1 cellular context compared by ENCODE assay signal in the genomic region with DNA sequence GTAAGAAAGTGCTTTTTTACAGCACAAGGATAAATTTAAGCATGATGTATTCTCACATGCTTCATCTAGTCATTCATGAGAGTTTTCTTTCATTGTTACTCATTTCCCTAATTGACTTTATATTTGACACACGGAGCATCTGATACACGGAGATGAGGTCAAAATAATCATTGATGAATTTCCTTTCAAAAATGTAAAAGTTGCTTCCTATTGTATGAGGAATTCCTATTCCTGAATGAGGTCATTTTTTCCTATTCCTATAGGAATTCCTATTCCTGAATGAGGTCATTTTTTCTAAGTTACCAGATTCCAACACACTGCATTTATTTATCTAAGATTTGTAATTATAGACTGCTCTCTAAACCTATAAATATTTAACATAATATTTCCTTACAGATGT.
TF ChIP-seq lines count a peak whose summit lies in the region.

No MANE protein-coding gene starts in this region.

TF ChIP-seq in HEK293, 187 proteins besides CTCF, POLR2A, EP300 and RAD21 (continued from another document):
- TF ChIP-seq, protein P1, sequence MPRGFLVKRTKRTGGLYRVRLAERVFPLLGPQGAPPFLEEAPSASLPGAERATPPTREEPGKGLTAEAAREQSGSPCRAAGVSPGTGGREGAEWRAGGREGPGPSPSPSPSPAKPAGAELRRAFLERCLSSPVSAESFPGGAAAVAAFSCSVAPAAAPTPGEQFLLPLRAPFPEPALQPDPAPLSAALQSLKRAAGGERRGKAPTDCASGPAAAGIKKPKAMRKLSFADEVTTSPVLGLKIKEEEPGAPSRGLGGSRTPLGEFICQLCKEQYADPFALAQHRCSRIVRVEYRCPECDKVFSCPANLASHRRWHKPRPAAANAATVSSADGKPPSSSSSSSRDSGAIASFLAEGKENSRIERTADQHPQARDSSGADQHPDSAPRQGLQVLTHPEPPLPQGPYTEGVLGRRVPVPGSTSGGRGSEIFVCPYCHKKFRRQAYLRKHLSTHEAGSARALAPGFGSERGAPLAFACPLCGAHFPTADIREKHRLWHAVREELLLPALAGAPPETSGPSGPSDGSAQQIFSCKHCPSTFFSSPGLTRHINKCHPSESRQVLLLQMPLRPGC (tag by site-specific recombination; IDR thresholded peaks at IDR 0.05), result 0 out of 2 replicates have a peak, but pooled peaks have one; percentile 22
- TF ChIP-seq KLF8 (tag by site-specific recombination; IDR thresholded peaks at IDR 0.05) (no peak), ZNF366 (tag by site-specific recombination; conservative IDR thresholded peaks at IDR 0.05) (0 out of 2 replicates have a peak, but pooled peaks have one; percentile 26), ZNF16 (tag by site-specific recombination; IDR thresholded peaks at IDR 0.05; ENCODE audit: low read depth) (no peak), ZBTB21 (tag by site-specific recombination; IDR thresholded peaks at IDR 0.05) (no peak; the same call in 1 of the 2 replicates), ZNF10 (tag by site-specific recombination; IDR thresholded peaks at IDR 0.05) (no peak), SP2 (tag by site-specific recombination; IDR thresholded peaks at IDR 0.05) (no peak), ZNF658 (tag by site-specific recombination; IDR thresholded peaks at IDR 0.05) (no peak), ZNF629 (tag by site-specific recombination; IDR thresholded peaks at IDR 0.05) (peak; percentile 51), ZNF514 (tag by site-specific recombination; IDR thresholded peaks at IDR 0.05) (no peak), OSR2 (tag by site-specific recombination; IDR thresholded peaks at IDR 0.05) (no peak), YY1 (tag by site-specific recombination; IDR thresholded peaks at IDR 0.05) (no peak), IKZF3 (tag by site-specific recombination; IDR thresholded peaks at IDR 0.05) (0 out of 2 replicates have a peak, but pooled peaks have one; percentile 31), SCRT1 (tag by site-specific recombination; IDR thresholded peaks at IDR 0.05; ENCODE audit: borderline replicate concordance) (no peak)
- TF ChIP-seq, protein P2, sequence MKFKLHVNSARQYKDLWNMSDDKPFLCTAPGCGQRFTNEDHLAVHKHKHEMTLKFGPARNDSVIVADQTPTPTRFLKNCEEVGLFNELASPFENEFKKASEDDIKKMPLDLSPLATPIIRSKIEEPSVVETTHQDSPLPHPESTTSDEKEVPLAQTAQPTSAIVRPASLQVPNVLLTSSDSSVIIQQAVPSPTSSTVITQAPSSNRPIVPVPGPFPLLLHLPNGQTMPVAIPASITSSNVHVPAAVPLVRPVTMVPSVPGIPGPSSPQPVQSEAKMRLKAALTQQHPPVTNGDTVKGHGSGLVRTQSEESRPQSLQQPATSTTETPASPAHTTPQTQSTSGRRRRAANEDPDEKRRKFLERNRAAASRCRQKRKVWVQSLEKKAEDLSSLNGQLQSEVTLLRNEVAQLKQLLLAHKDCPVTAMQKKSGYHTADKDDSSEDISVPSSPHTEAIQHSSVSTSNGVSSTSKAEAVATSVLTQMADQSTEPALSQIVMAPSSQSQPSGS (tag by site-specific recombination; IDR thresholded peaks at IDR 0.05; ENCODE audit: low read depth), result peak; percentile 83
- TF ChIP-seq, protein P3, sequence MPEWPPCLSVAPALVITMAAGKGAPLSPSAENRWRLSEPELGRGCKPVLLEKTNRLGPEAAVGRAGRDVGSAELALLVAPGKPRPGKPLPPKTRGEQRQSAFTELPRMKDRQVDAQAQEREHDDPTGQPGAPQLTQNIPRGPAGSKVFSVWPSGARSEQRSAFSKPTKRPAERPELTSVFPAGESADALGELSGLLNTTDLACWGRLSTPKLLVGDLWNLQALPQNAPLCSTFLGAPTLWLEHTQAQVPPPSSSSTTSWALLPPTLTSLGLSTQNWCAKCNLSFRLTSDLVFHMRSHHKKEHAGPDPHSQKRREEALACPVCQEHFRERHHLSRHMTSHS (tag by site-specific recombination; IDR thresholded peaks at IDR 0.05), result no peak
